8 cellular contexts compared by ENCODE assay signal in genomic region chr19:40802300-40803169, GRCh38. TPM values are rescaled to one million over a fixed set of nuclear protein-coding genes. Genes with fewer than 3 reads are reported as not detected.
DNase-seq lines count a peak whose midpoint lies in the region; ATAC-seq and TF ChIP-seq lines count a peak whose summit lies in the region.

No MANE protein-coding gene starts in this region.

- H3K27me3 ChIP-seq in brain microvascular endothelial cell (replicated peaks) = no peaks in the 10 kb centered on the region
- H3K27me3 ChIP-seq in lung (ENCODE audit: control insufficient read depth, insufficient read depth) = no peaks in the 10 kb centered on the region
- H3K27me3 ChIP-seq in upper lobe of right lung = no peaks in the 10 kb centered on the region

- no peak for DNase-seq in activated T-cell treated with anti-CD3 and anti-CD28 coated beads, Interleukin-2, amount 50 U/mL, for 72 hours
- no peak for DNase-seq in activated T-cell treated with anti-CD3 and anti-CD28 coated beads, Interleukin-2, amount 50 U/mL, for 48 hours
- no peak for DNase-seq in brain microvascular endothelial cell
- no peak for DNase-seq in lung (ENCODE audit: low spot score)
- DNase-seq in upper lobe of right lung = peak; percentile 73
- no peak for DNase-seq in NCI-H774 (lab: John Stamatoyannopoulos, UW)
- DNase-seq in NCI-H1048 (lab: John Stamatoyannopoulos, UW) = no peak

- peaks cover 6 to 19% of the 10 kb centered on the region in 2 donors for H3K36me3 Mint-ChIP-seq in activated T-cell treated with anti-CD3 and anti-CD28 coated beads, Interleukin-2, amount 50 U/mL, for 72 hours (ENCODE audit: insufficient read depth in 2 of 2)

- H3K4me1 ChIP-seq in lung (ENCODE audit: control insufficient read depth in 2 of 2, insufficient read depth in 2 of 2, low read length in 2 of 2) (peaks cover 19 to 61% of the 10 kb centered on the region in 2 donors), upper lobe of right lung (peaks cover 81% of the 10 kb centered on the region)

- no peaks in the 10 kb centered on the region for H3K27me3 Mint-ChIP-seq in activated T-cell treated with anti-CD3 and anti-CD28 coated beads, Interleukin-2, amount 50 U/mL, for 72 hours (ENCODE audit: low read depth)

- peaks cover 35% of the 10 kb centered on the region for H3K36me3 ChIP-seq in brain microvascular endothelial cell (replicated peaks)
- H3K36me3 ChIP-seq in lung (ENCODE audit: control insufficient read depth in 2 of 2, insufficient read depth in 2 of 2, low read length in 2 of 2) = peaks cover 0 to 24% of the 10 kb centered on the region in 2 donors
- peaks cover 57% of the 10 kb centered on the region for H3K36me3 ChIP-seq in upper lobe of right lung

- no peak for ATAC-seq in activated T-cell treated with anti-CD3 and anti-CD28 coated beads, Interleukin-2, amount 50 U/mL, for 72 hours (replicated peaks in 1 of 2)
- ATAC-seq in lung (ENCODE audit: insufficient read depth, low FRiP score) = no peak
- ATAC-seq in upper lobe of right lung = no peak
- ATAC-seq in HG03571 (IDR thresholded peaks at IDR 0.05; ENCODE audit: unreplicated experiment) = no peak

- H3K9me3 ChIP-seq in lung (ENCODE audit: control insufficient read depth in 2 of 2, insufficient read depth in 1 of 2, low read length in 1 of 2) (no peaks in the 10 kb centered on the region), upper lobe of right lung (no peaks in the 10 kb centered on the region)

- in situ Hi-C loops in brain microvascular endothelial cell (cut with HindIII; ENCODE audit: low pct_ligation_motif_present, low sequenced_read_pairs) = no loop called here

- H3K4me3 ChIP-seq in brain microvascular endothelial cell (ENCODE audit: low read depth, low read length) (peak overlapping the region; percentile 18), lung (no peak overlapping the region), upper lobe of right lung (peak overlapping the region; percentile 96)

- no peak for TF ChIP-seq CTCF in brain microvascular endothelial cell (IDR thresholded peaks at IDR 0.05; ENCODE audit: low read depth, low read length, missing control alignments)
- TF ChIP-seq CTCF in lung (IDR thresholded peaks at IDR 0.05; ENCODE audit: control extremely low read depth, extremely low read depth) = no peak
- TF ChIP-seq CTCF in upper lobe of right lung (IDR thresholded peaks at IDR 0.05) = no peak

- H3K9me3 Mint-ChIP-seq in activated T-cell treated with anti-CD3 and anti-CD28 coated beads, Interleukin-2, amount 50 U/mL, for 72 hours = no peaks in the 10 kb centered on the region

- intact Hi-C loops in upper lobe of right lung (cut with DNase I) = no loop called here

- peak overlapping the region; percentile 95 to 99 for H3K4me3 Mint-ChIP-seq in activated T-cell treated with anti-CD3 and anti-CD28 coated beads, Interleukin-2, amount 50 U/mL, for 72 hours

- H3K27ac Mint-ChIP-seq in activated T-cell treated with anti-CD3 and anti-CD28 coated beads, Interleukin-2, amount 50 U/mL, for 72 hours = peak overlapping the region; percentile 97

- WGBS in lung, 2 donors = 18 to 39% methylated on average over 11 of the region's 11 CpGs

- H3K4me1 Mint-ChIP-seq in activated T-cell treated with anti-CD3 and anti-CD28 coated beads, Interleukin-2, amount 50 U/mL, for 72 hours (ENCODE audit: low read depth) = peaks cover 90% of the 10 kb centered on the region

- no peak overlapping the region for H3K27ac ChIP-seq in brain microvascular endothelial cell
- peak overlapping the region; percentile 71 to 84 for H3K27ac ChIP-seq in lung (ENCODE audit: low read depth in 1 of 2, low read length in 1 of 2)
- H3K27ac ChIP-seq in upper lobe of right lung = peak overlapping the region; percentile 92

RNA-seq across cellular contexts. Expression of gene EGLN2, which starts 3.5 kb away (rescaled TPM):
- 10 to 100 TPM; 90.5 to 91.8 TPM for total RNA-seq in activated T-cell treated with anti-CD3 and anti-CD28 coated beads, Interleukin-2, amount 50 U/mL, for 72 hours
- total RNA-seq in lung (100 to 1,000 TPM; 130 to 157 TPM), upper lobe of right lung (173 TPM)
- polyA plus RNA-seq in lung = 100 to 1,000 TPM; 132 to 133 TPM

RNA-seq across cellular contexts. Expression of gene RAB4B, which starts 24.5 kb away (rescaled TPM):
- total RNA-seq in activated T-cell treated with anti-CD3 and anti-CD28 coated beads, Interleukin-2, amount 50 U/mL, for 72 hours = 10 to 100 TPM; 44.4 to 45.7 TPM
- total RNA-seq in lung = 10 to 100 TPM; 11.5 to 73.0 TPM
- polyA plus RNA-seq in lung = 10 to 100 TPM; 78.6 to 90.9 TPM
- total RNA-seq in upper lobe of right lung = 45.4 TPM

RNA-seq across cellular contexts. Expression of gene MIA, which starts 27.2 kb away (rescaled TPM):
- total RNA-seq in activated T-cell treated with anti-CD3 and anti-CD28 coated beads, Interleukin-2, amount 50 U/mL, for 72 hours = 1 to 10 TPM in 1 of 2 donors, under 1 TPM in 1; 0.97 to 1.1 TPM
- total RNA-seq in lung (1 to 10 TPM in 1 of 2 donors, not detected in 1; 3.2 TPM), upper lobe of right lung (not detected)
- 1 to 10 TPM in 1 of 2 donors, under 1 TPM in 1; 0.75 to 4.6 TPM for polyA plus RNA-seq in lung

RNA-seq across cellular contexts. Expression of gene CYP2A6, which starts 47.7 kb away (rescaled TPM):
- not detected for total RNA-seq in activated T-cell treated with anti-CD3 and anti-CD28 coated beads, Interleukin-2, amount 50 U/mL, for 72 hours
- total RNA-seq in lung = 1 to 10 TPM in 1 of 2 donors, under 1 TPM in 1; 0.97 to 1.7 TPM
- polyA plus RNA-seq in lung = under 1 TPM; 0.45 to 0.57 TPM
- not detected for total RNA-seq in upper lobe of right lung

RNA-seq across cellular contexts. Expression of gene SNRPA, which starts 51.5 kb away (rescaled TPM):
- 100 to 1,000 TPM; 201 to 290 TPM for total RNA-seq in activated T-cell treated with anti-CD3 and anti-CD28 coated beads, Interleukin-2, amount 50 U/mL, for 72 hours
- total RNA-seq in lung (10 to 100 TPM; 47.4 to 77.4 TPM), upper lobe of right lung (51.7 TPM)
- polyA plus RNA-seq in lung = 10 to 100 TPM; 44.5 to 69.9 TPM
